ENCODE assay signal across 1 cellular context in genomic region chr12:121443193-121443829, GRCh38.
TF ChIP-seq lines count a peak whose summit lies in the region.

No MANE protein-coding gene starts in this region.

TF ChIP-seq in H1, 55 proteins besides CTCF, POLR2A, EP300 and RAD21:
- peak; percentile 33; the same call in 1 of the 2 replicates for TF ChIP-seq YY1 (IDR thresholded peaks at IDR 0.05; ENCODE audit: low read depth, low read length)
- no peak for TF ChIP-seq JUN (IDR thresholded peaks at IDR 0.05; ENCODE audit: low read depth, low read length)
- TF ChIP-seq MAFK (IDR thresholded peaks at IDR 0.05; ENCODE audit: low read depth, low read length), result no peak
- TF ChIP-seq EGR1 (IDR thresholded peaks at IDR 0.05; ENCODE audit: borderline replicate concordance, low read depth, low read length), result peak; percentile 75; the same call in 1 of the 2 replicates
- TF ChIP-seq ATF2 (IDR thresholded peaks at IDR 0.05; ENCODE audit: low read length), result no peak
- TF ChIP-seq KDM5A (IDR thresholded peaks at IDR 0.05; ENCODE audit: low read length), result no peak
- TF ChIP-seq MAX (IDR thresholded peaks at IDR 0.05), result peak; percentile 37; the same call in 1 of the 2 replicates
- peak in 1 of 2 experiments; percentile 51; a peak in 1 of 4 replicates for TF ChIP-seq SIN3A (conservative IDR thresholded peaks at IDR 0.05 in 1 of 2, IDR thresholded peaks at IDR 0.05 in 1 of 2; ENCODE audit: low read depth in 1 of 2, low read length in 2 of 2)
- TF ChIP-seq CHD2 (IDR thresholded peaks at IDR 0.05; ENCODE audit: low read length), result no peak
- no peak for TF ChIP-seq SP2 (IDR thresholded peaks at IDR 0.05; ENCODE audit: low read length)
- peak; percentile 53 for TF ChIP-seq CREB1 (IDR thresholded peaks at IDR 0.05)
- peak; percentile 51; the same call in 1 of the 2 replicates for TF ChIP-seq BACH1 (IDR thresholded peaks at IDR 0.05; ENCODE audit: low read length)
- TF ChIP-seq SP4 (IDR thresholded peaks at IDR 0.05; ENCODE audit: low read length), result no peak; the same call in 1 of the 2 replicates
- TF ChIP-seq GABPA (IDR thresholded peaks at IDR 0.05; ENCODE audit: borderline replicate concordance, insufficient read depth, low read length), result peak; percentile 77; the same call in 1 of the 2 replicates
